ENCODE assay signal across 8 cellular contexts in genomic region chr1:169466259-169467230, GRCh38. TPM values are rescaled to one million over a fixed set of nuclear protein-coding genes. Genes with fewer than 3 reads are reported as not detected.
DNase-seq lines count a peak whose midpoint lies in the region; ATAC-seq, FAIRE-seq and TF ChIP-seq lines count a peak whose summit lies in the region.
"Had no signal": no experiment of that assay in that cellular context is flagged by ENCODE, and none has a peak within 500 bp of the region (broad histone marks: within the 10 kb centered on the region; RNA-seq: fewer than 3 reads in every experiment).

No MANE protein-coding gene starts in this region.

- no peak for TF ChIP-seq POLR2A in H54 (IDR thresholded peaks at IDR 0.05; ENCODE audit: low read depth, low read length)

- peak; percentile 11 for FAIRE-seq in H54 (lab: Jason Lieb, UNC)

- no peaks in the 10 kb centered on the region for H3K27me3 ChIP-seq in thoracic aorta (replicated peaks; ENCODE audit: insufficient read depth)
- H3K27me3 ChIP-seq: SJSA1 had no signal

- H3K9me3 ChIP-seq in thoracic aorta: no peaks in the 10 kb centered on the region
- H3K9me3 ChIP-seq: SJSA1 had no signal

- peak; percentile 12 for DNase-seq in COR-L47 (lab: John Stamatoyannopoulos, UW)
- DNase-seq in H54 (ENCODE audit: insufficient read length, low spot score): no peak
- peak; percentile 41 for DNase-seq in RPMI7951 (ENCODE audit: low read depth)
- DNase-seq in fibroblast of pulmonary artery (ENCODE audit: low read depth): peak; percentile 73
- no peak for DNase-seq in thoracic aorta (ENCODE audit: low spot score)

- no peak for ATAC-seq in thoracic aorta (ENCODE audit: insufficient number of reproducible peaks, low FRiP score, low read depth)
- ATAC-seq in HG03135 (IDR thresholded peaks at IDR 0.05; ENCODE audit: unreplicated experiment): no peak
- ATAC-seq in GM18873 (IDR thresholded peaks at IDR 0.05; ENCODE audit: low FRiP score, unreplicated experiment): no peak

- H3K4me3 ChIP-seq in fibroblast of pulmonary artery (replicated peaks; ENCODE audit: low read depth, low read length) (no peak overlapping the region), thoracic aorta (no peak overlapping the region)
- H3K4me3 ChIP-seq: SJSA1 had no signal

- TF ChIP-seq CTCF in fibroblast of pulmonary artery (IDR thresholded peaks at IDR 0.05; ENCODE audit: low read length, missing control alignments) (peak; percentile 37), thoracic aorta (IDR thresholded peaks at IDR 0.05) (peak; percentile 45)

- H3K27ac ChIP-seq in thoracic aorta: no peak overlapping the region
- H3K27ac ChIP-seq: SJSA1 had no signal

- H3K4me1 ChIP-seq in thoracic aorta (ENCODE audit: control insufficient read depth in 1 of 2, low read depth in 2 of 2): no peaks in the 10 kb centered on the region
- H3K4me1 ChIP-seq: SJSA1 had no signal

- H3K36me3 ChIP-seq in thoracic aorta: peaks cover 4% of the 10 kb centered on the region

RNA-seq across cellular contexts. Expression of gene SLC19A2, which starts 19.2 kb away (rescaled TPM):
- 6.3 and 8.4 TPM in 2 replicates for total RNA-seq in RPMI7951 (2014; rRNA removed; shearing (Covaris generic))
- total RNA-seq in thoracic aorta: 10 to 100 TPM; 17.7 to 39.7 TPM

RNA-seq across cellular contexts. Expression of gene CCDC181, which starts 39.3 kb away (rescaled TPM):
- 0.20 and 1.2 TPM in 2 replicates for total RNA-seq in RPMI7951 (2014; rRNA removed; shearing (Covaris generic))
- total RNA-seq in thoracic aorta: 1 to 10 TPM in 1 of 2 donors, under 1 TPM in 1; 0.54 to 2.9 TPM

Comparison
In these comparisons a context has a peak if more than half of its experiments do, and no peak if none do; other contexts are left out.
1. DNase-seq: peak in COR-L47 (single experiment), RPMI7951 (single experiment) and fibroblast of pulmonary artery (single experiment); none in H54 (single experiment) and thoracic aorta (single experiment).